In the genomic region with DNA sequence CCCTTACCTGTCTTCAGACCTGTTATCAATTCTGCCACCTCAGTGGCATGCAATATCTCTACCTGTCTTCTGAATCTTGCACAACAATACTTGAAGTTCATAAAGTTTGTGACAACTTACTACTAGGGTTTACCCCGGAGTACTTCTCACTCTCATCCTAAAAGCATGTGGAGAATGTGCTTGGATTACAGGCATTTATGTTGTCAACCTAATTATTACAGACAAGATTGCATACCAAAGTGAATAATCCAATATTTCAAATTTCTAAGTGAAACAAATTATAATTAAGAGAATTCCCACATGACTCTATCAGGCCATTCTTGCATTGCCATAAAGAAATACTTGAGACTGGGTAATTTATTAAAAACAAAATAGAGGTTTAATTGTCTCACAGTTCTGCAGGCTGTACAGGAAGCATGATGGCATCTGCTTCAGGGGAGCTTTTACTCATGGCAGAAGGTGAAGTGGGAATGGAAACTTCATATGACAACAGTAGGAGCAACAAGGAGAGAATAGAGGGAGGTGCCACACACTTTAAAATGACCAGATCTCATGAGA, we compare ENCODE assay signal across 18 cellular contexts.
DNase-seq lines count a peak whose midpoint lies in the region; ATAC-seq, FAIRE-seq and TF ChIP-seq lines count a peak whose summit lies in the region.
"Had no signal": no experiment of that assay in that cellular context is flagged by ENCODE, and none has a peak within 500 bp of the region (broad histone marks: within the 10 kb centered on the region; RNA-seq: fewer than 3 reads in every experiment).

No MANE protein-coding gene starts in this region.

- H4K20me1 ChIP-seq in astrocyte (ENCODE audit: insufficient read depth, low read length) = no peaks in the 10 kb centered on the region
- H4K20me1 ChIP-seq: BLaER1 had no signal

- H3K4me2 ChIP-seq in astrocyte (ENCODE audit: low read length) = no peak overlapping the region
- H3K4me2 ChIP-seq: BLaER1 had no signal

- H3K27me3 ChIP-seq in astrocyte (ENCODE audit: insufficient read depth, low read length) = no peaks in the 10 kb centered on the region
- H3K27me3 ChIP-seq: BLaER1 had no signal

- peaks cover 4% of the 10 kb centered on the region for H3K4me1 Mint-ChIP-seq in astrocyte (ENCODE audit: low read depth, unreplicated experiment)
- no peaks in the 10 kb centered on the region for H3K4me1 Mint-ChIP-seq in activated T-helper 2 cell treated with anti-CD3 and anti-CD28 coated beads, Interferon-gamma antibody, Interleukin-2, Interleukin-4, amounts not matched to agents 10 μg/mL and 5 μg/mL and 100 μg/mL, durations not matched to agents 14 hours and 24 hours and 36 hours (ENCODE audit: low read depth)
- H3K4me1 Mint-ChIP-seq: CD14-positive monocyte; CD4-positive, alpha-beta memory T cell had no signal

- TF ChIP-seq CTCF in astrocyte (IDR thresholded peaks at IDR 0.05; ENCODE audit: insufficient read depth, low read depth, low read length) = no peak
- TF ChIP-seq CTCF in retinal pigment epithelial cell (conservative IDR thresholded peaks at IDR 0.05; ENCODE audit: low read depth, low read length) = no peak

- H3K9me3 Mint-ChIP-seq in astrocyte (ENCODE audit: unreplicated experiment) = peaks cover 3% of the 10 kb centered on the region
- peaks cover 14% of the 10 kb centered on the region for H3K9me3 Mint-ChIP-seq in activated T-helper 2 cell treated with anti-CD3 and anti-CD28 coated beads, Interferon-gamma antibody, Interleukin-2, Interleukin-4, amounts not matched to agents 10 μg/mL and 5 μg/mL and 100 μg/mL, durations not matched to agents 14 hours and 24 hours and 36 hours

- H3K4me3 ChIP-seq in astrocyte (ENCODE audit: insufficient read depth, low read depth, low read length) (no peak overlapping the region), retinal pigment epithelial cell (ENCODE audit: low read length) (no peak overlapping the region)
- H3K4me3 ChIP-seq: BLaER1, HAP-1 had no signal

- H3K4me3 Mint-ChIP-seq in astrocyte (ENCODE audit: unreplicated experiment) = no peak overlapping the region
- H3K4me3 Mint-ChIP-seq in activated T-helper 2 cell treated with anti-CD3 and anti-CD28 coated beads, Interferon-gamma antibody, Interleukin-2, Interleukin-4, amounts not matched to agents 10 μg/mL and 5 μg/mL and 100 μg/mL, durations not matched to agents 14 hours and 24 hours and 36 hours (ENCODE audit: low read depth) = no peak overlapping the region
- H3K4me3 Mint-ChIP-seq: CD14-positive monocyte; CD4-positive, alpha-beta memory T cell had no signal

- DNase-seq in HCEC 1CT (peak; percentile 48), astrocyte (ENCODE audit: low read depth) (peak; percentile 5), dedifferentiated amniotic fluid mesenchymal stem cell (ENCODE audit: extremely low spot score) (peak; percentile 46), retinal pigment epithelial cell (ENCODE audit: low read depth) (peak; percentile 92)
- DNase-seq in activated T-helper 2 cell treated with anti-CD3 and anti-CD28 coated beads, Interferon-gamma antibody, Interleukin-2, Interleukin-4, amounts not matched to agents 10 μg/mL and 5 μg/mL and 100 μg/mL, durations not matched to agents 14 hours and 24 hours and 36 hours (ENCODE audit: low spot score) = no peak
- no peak for DNase-seq in activated CD4-positive, alpha-beta T cell treated with anti-CD3 and anti-CD28 coated beads, Interleukin-2, amount 50 U/mL, for 48 hours
- DNase-seq: 8988T; CD4-positive, alpha-beta memory T cell; DMS153; DMS79; GF-D8; IMR-90 had no signal

- H3K79me2 ChIP-seq in astrocyte (ENCODE audit: insufficient read depth, low read length) = no peaks in the 10 kb centered on the region

- H3K9ac ChIP-seq in astrocyte (ENCODE audit: low read length) = no peak overlapping the region
- H3K9ac ChIP-seq: BLaER1 had no signal

- H3K4me1 ChIP-seq in astrocyte (ENCODE audit: insufficient read depth, low read length) = no peaks in the 10 kb centered on the region
- H3K4me1 ChIP-seq: BLaER1, HAP-1 had no signal

- H3K36me3 ChIP-seq in astrocyte (ENCODE audit: insufficient read depth, low read length) = no peaks in the 10 kb centered on the region
- H3K36me3 ChIP-seq: BLaER1, HAP-1 had no signal

- intact Hi-C loops in activated T-helper 2 cell treated with anti-CD3 and anti-CD28 coated beads, Interferon-gamma antibody, Interleukin-2, Interleukin-4, amounts not matched to agents 10 μg/mL and 5 μg/mL and 100 μg/mL, durations not matched to agents 14 hours and 24 hours and 36 hours (cut with micrococcal nuclease) = no loop called here

- H3K27me3 Mint-ChIP-seq in astrocyte (ENCODE audit: low read depth, unreplicated experiment) = no peaks in the 10 kb centered on the region
- no peaks in the 10 kb centered on the region for H3K27me3 Mint-ChIP-seq in activated T-helper 2 cell treated with anti-CD3 and anti-CD28 coated beads, Interferon-gamma antibody, Interleukin-2, Interleukin-4, amounts not matched to agents 10 μg/mL and 5 μg/mL and 100 μg/mL, durations not matched to agents 14 hours and 24 hours and 36 hours (ENCODE audit: low read depth)
- H3K27me3 Mint-ChIP-seq: CD4-positive, alpha-beta memory T cell had no signal

- ATAC-seq in GM21360 (IDR thresholded peaks at IDR 0.05; ENCODE audit: unreplicated experiment) = no peak
- no peak for ATAC-seq in HG03095 (IDR thresholded peaks at IDR 0.05; ENCODE audit: unreplicated experiment)

- peaks cover 3% of the 10 kb centered on the region for H3K9me3 ChIP-seq in astrocyte (ENCODE audit: insufficient read depth, low read depth, low read length)
- H3K9me3 ChIP-seq: HAP-1 had no signal

- H3K27ac ChIP-seq in astrocyte (ENCODE audit: low read depth, low read length) = no peak overlapping the region
- H3K27ac ChIP-seq: BLaER1 had no signal

- FAIRE-seq in astrocyte (lab: Jason Lieb, UNC) = no peak
- FAIRE-seq: HTR-8/SVneo had no signal

- H3K27ac Mint-ChIP-seq in astrocyte (ENCODE audit: unreplicated experiment) = no peak overlapping the region
- no peak overlapping the region for H3K27ac Mint-ChIP-seq in activated T-helper 2 cell treated with anti-CD3 and anti-CD28 coated beads, Interferon-gamma antibody, Interleukin-2, Interleukin-4, amounts not matched to agents 10 μg/mL and 5 μg/mL and 100 μg/mL, durations not matched to agents 14 hours and 24 hours and 36 hours
- H3K27ac Mint-ChIP-seq: CD14-positive monocyte; CD4-positive, alpha-beta memory T cell had no signal

- no peak overlapping the region for H2AFZ ChIP-seq in astrocyte (ENCODE audit: low read depth, low read length)

- H3K36me3 Mint-ChIP-seq in astrocyte (ENCODE audit: low read depth, unreplicated experiment) = no peaks in the 10 kb centered on the region
- H3K36me3 Mint-ChIP-seq in activated T-helper 2 cell treated with anti-CD3 and anti-CD28 coated beads, Interferon-gamma antibody, Interleukin-2, Interleukin-4, amounts not matched to agents 10 μg/mL and 5 μg/mL and 100 μg/mL, durations not matched to agents 14 hours and 24 hours and 36 hours (ENCODE audit: low read depth) = no peaks in the 10 kb centered on the region
- H3K36me3 Mint-ChIP-seq: CD14-positive monocyte; CD4-positive, alpha-beta memory T cell had no signal

Comparison
In these comparisons a context has a peak if more than half of its experiments do, and no peak if none do; other contexts are left out.
1. DNase-seq: peak in HCEC 1CT (single experiment), astrocyte (single experiment), dedifferentiated amniotic fluid mesenchymal stem cell (single experiment) and retinal pigment epithelial cell (single experiment); none in activated T-helper 2 cell treated with anti-CD3 and anti-CD28 coated beads, Interferon-gamma antibody, Interleukin-2, Interleukin-4, amounts not matched to agents 10 μg/mL and 5 μg/mL and 100 μg/mL, durations not matched to agents 14 hours and 24 hours and 36 hours (single experiment) and activated CD4-positive, alpha-beta T cell treated with anti-CD3 and anti-CD28 coated beads, Interleukin-2, amount 50 U/mL, for 48 hours (0 of 2).